ENCODE assay signal across 17 cellular contexts in genomic region chr5:110055301-110055700, GRCh38.
DNase-seq lines count a peak whose midpoint lies in the region; ATAC-seq and TF ChIP-seq lines count a peak whose summit lies in the region.
"Had no signal": no experiment of that assay in that cellular context is flagged by ENCODE, and none has a peak within 500 bp of the region (broad histone marks: within the 10 kb centered on the region; RNA-seq: fewer than 3 reads in every experiment).

No MANE protein-coding gene starts in this region.

- no peak overlapping the region for H3K4me3 ChIP-seq in SJCRH30
- H3K4me3 ChIP-seq in osteoblast (ENCODE audit: insufficient read depth, low read length), result no peak overlapping the region
- H3K4me3 ChIP-seq: coronary artery, esophagus squamous epithelium, right lobe of liver had no signal

- H3K27me3 ChIP-seq in SJCRH30 (no peaks in the 10 kb centered on the region), osteoblast (ENCODE audit: insufficient read depth, low read length) (no peaks in the 10 kb centered on the region)
- H3K27me3 ChIP-seq: esophagus squamous epithelium, right lobe of liver had no signal

- no peaks in the 10 kb centered on the region for H3K9me3 Mint-ChIP-seq in activated naive CD8-positive, alpha-beta T cell (ENCODE audit: low read depth)
- peaks cover 1% of the 10 kb centered on the region for H3K9me3 Mint-ChIP-seq in activated naive CD8-positive, alpha-beta T cell treated with anti-CD3 and anti-CD28 coated beads for 36 hours
- H3K9me3 Mint-ChIP-seq: H9; nephron progenitor cell; stimulated activated effector memory CD8-positive, alpha-beta T cell treated with anti-CD3 and anti-CD28 coated beads, Interleukin-12 subunit alpha, Interleukin-12 subunit beta, amount 100 ng/mL, for 72 hours had no signal

- H3K79me2 ChIP-seq in osteoblast (ENCODE audit: insufficient read depth, low read length), result no peaks in the 10 kb centered on the region

- H3K27me3 Mint-ChIP-seq in activated naive CD8-positive, alpha-beta T cell, result no peaks in the 10 kb centered on the region
- no peaks in the 10 kb centered on the region for H3K27me3 Mint-ChIP-seq in activated naive CD8-positive, alpha-beta T cell treated with anti-CD3 and anti-CD28 coated beads for 36 hours

- no peaks in the 10 kb centered on the region for H3K36me3 Mint-ChIP-seq in activated naive CD8-positive, alpha-beta T cell
- H3K36me3 Mint-ChIP-seq in activated naive CD8-positive, alpha-beta T cell treated with anti-CD3 and anti-CD28 coated beads for 36 hours, result no peaks in the 10 kb centered on the region

- H4K20me1 ChIP-seq in osteoblast (ENCODE audit: insufficient read depth, low read length), result no peaks in the 10 kb centered on the region

- ATAC-seq in omental fat pad (ENCODE audit: low FRiP score), result no peak
- ATAC-seq: right lobe of liver; stimulated activated effector memory CD8-positive, alpha-beta T cell treated with anti-CD3 and anti-CD28 coated beads, Interleukin-12 subunit alpha, Interleukin-12 subunit beta, amount 100 ng/mL, for 72 hours had no signal

- H3K9me3 ChIP-seq in SJCRH30 (replicated peaks), result no peaks in the 10 kb centered on the region
- no peaks in the 10 kb centered on the region for H3K9me3 ChIP-seq in osteoblast (ENCODE audit: low read depth, low read length)
- H3K9me3 ChIP-seq: esophagus squamous epithelium, right lobe of liver had no signal

- peaks cover 33% of the 10 kb centered on the region for H3K4me1 Mint-ChIP-seq in activated naive CD8-positive, alpha-beta T cell (ENCODE audit: low read depth)
- H3K4me1 Mint-ChIP-seq in activated naive CD8-positive, alpha-beta T cell treated with anti-CD3 and anti-CD28 coated beads for 36 hours, result peaks cover 27% of the 10 kb centered on the region
- H3K4me1 Mint-ChIP-seq: nephron progenitor cell had no signal

- H3K4me1 ChIP-seq in SJCRH30 (peaks cover 16% of the 10 kb centered on the region), osteoblast (ENCODE audit: insufficient read depth, low read length) (no peaks in the 10 kb centered on the region)

- peak overlapping the region; percentile 10 for H3K27ac Mint-ChIP-seq in activated naive CD8-positive, alpha-beta T cell
- H3K27ac Mint-ChIP-seq in activated naive CD8-positive, alpha-beta T cell treated with anti-CD3 and anti-CD28 coated beads for 36 hours, result no peak overlapping the region
- H3K27ac Mint-ChIP-seq: stimulated activated effector memory CD8-positive, alpha-beta T cell treated with anti-CD3 and anti-CD28 coated beads, Interleukin-12 subunit alpha, Interleukin-12 subunit beta, amount 100 ng/mL, for 72 hours had no signal

- no peak for TF ChIP-seq CTCF in omental fat pad (IDR thresholded peaks at IDR 0.05)
- TF ChIP-seq CTCF in osteoblast (IDR thresholded peaks at IDR 0.05; ENCODE audit: extremely low read depth, low read depth, low read length), result no peak

- H3K4me3 Mint-ChIP-seq in activated naive CD8-positive, alpha-beta T cell, result no peak overlapping the region
- H3K4me3 Mint-ChIP-seq in activated naive CD8-positive, alpha-beta T cell treated with anti-CD3 and anti-CD28 coated beads for 36 hours, result no peak overlapping the region
- H3K4me3 Mint-ChIP-seq: H9; nephron progenitor cell; stimulated activated effector memory CD8-positive, alpha-beta T cell treated with anti-CD3 and anti-CD28 coated beads, Interleukin-12 subunit alpha, Interleukin-12 subunit beta, amount 100 ng/mL, for 72 hours had no signal

- no peak overlapping the region for H2AFZ ChIP-seq in osteoblast (ENCODE audit: low read length)

- peak overlapping the region; percentile 9; the same call in 1 of the 2 replicates for H3K27ac ChIP-seq in SJCRH30
- H3K27ac ChIP-seq in osteoblast (ENCODE audit: low read depth, low read length), result no peak overlapping the region
- H3K27ac ChIP-seq: coronary artery, esophagus squamous epithelium, right lobe of liver had no signal

- no peak for DNase-seq in activated naive CD8-positive, alpha-beta T cell treated with anti-CD3 and anti-CD28 coated beads for 36 hours
- DNase-seq in SJCRH30 (peak in 1 of 2 experiments; percentile 18), inferior parietal cortex (ENCODE audit: extremely low spot score) (peak; percentile 68), omental fat pad (ENCODE audit: low spot score) (no peak), osteoblast (ENCODE audit: insufficient read length, low spot score, missing footprints) (no peak), HUDEP-2 (lab: John Stamatoyannopoulos, UW; ENCODE audit: unreplicated experiment in 76 of 76) (no peak), DMS153 (lab: John Stamatoyannopoulos, UW) (no peak)
- DNase-seq: activated CD4-positive, alpha-beta T cell treated with anti-CD3 and anti-CD28 coated beads for 48 hours; esophagus squamous epithelium; H9; Karpas-422; NCI-H748 treated with DMSO at 0.1 percent for 48 hours; nephron progenitor cell; right lobe of liver had no signal

- H3K36me3 ChIP-seq in SJCRH30 (no peaks in the 10 kb centered on the region), osteoblast (ENCODE audit: insufficient read depth, low read length) (no peaks in the 10 kb centered on the region)
- H3K36me3 ChIP-seq: esophagus squamous epithelium, right lobe of liver had no signal

- H3K4me2 ChIP-seq in osteoblast (ENCODE audit: insufficient read depth, low read length), result no peak overlapping the region
